ENCODE assay signal across 1 cellular context in genomic region chr4:96260071-96260682, GRCh38.
TF ChIP-seq lines count a peak whose summit lies in the region.

No MANE protein-coding gene starts in this region.

TF ChIP-seq in WTC11, 78 proteins besides CTCF, POLR2A, EP300 and RAD21:
- TF ChIP-seq ATF1 (CRISPR knock-in tag; IDR thresholded peaks at IDR 0.05): no peak
- no peak for TF ChIP-seq NFYB (CRISPR knock-in tag; conservative IDR thresholded peaks at IDR 0.05; ENCODE audit: low read depth)
